In the genomic region with DNA sequence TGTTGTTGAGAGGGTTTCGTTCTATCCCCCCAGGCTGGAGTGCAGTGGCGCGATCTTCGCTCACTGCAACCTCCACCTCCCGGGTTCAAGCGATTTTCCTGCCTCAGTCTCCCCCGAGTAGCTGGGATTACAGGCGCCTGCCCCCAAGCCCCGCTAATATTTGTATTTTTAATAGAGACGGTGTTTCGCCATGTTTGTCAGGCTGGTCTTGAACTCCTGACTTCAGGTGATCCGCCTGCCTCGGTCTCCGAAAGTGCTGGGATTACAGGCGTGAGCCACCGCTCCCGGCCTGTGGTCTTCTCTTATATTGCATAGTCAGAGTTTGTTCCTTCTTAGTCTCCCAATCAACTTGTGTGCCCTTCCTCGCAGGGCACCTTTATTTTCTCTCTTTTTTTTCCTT, we compare ENCODE assay signal across 8 cellular contexts. TPM values are rescaled to one million over a fixed set of nuclear protein-coding genes. Genes with fewer than 3 reads are reported as not detected.
DNase-seq lines count a peak whose midpoint lies in the region; ATAC-seq, FAIRE-seq and TF ChIP-seq lines count a peak whose summit lies in the region.
"Not testable (repeated sequence)": the region's sequence is repeated elsewhere in the genome, so short reads cannot be mapped to it uniquely, and the experiment has no call there.

No MANE protein-coding gene starts in this region.

- H3K4ac ChIP-seq in H1 (replicated peaks; ENCODE audit: insufficient read length, low read depth, low read length) = peak overlapping the region; percentile 0
- H3K4ac ChIP-seq in neuronal stem cell (ENCODE audit: low read length) = not testable (repeated sequence)

- not testable (repeated sequence) for H3K23ac ChIP-seq in H1 (ENCODE audit: insufficient read length); neuronal stem cell (ENCODE audit: low read depth, low read length, poor library complexity)

- TF ChIP-seq RAD21 in H1 (IDR thresholded peaks at IDR 0.05 in 1 of 2, conservative IDR thresholded peaks at IDR 0.05 in 1 of 2; ENCODE audit: low read depth in 2 of 2, low read length in 2 of 2) = not testable (repeated sequence)

- not testable (repeated sequence) for H2BK20ac ChIP-seq in H1 (ENCODE audit: low read length)

- peak overlapping the region; percentile 13 for H3K56ac ChIP-seq in H1 (replicated peaks; ENCODE audit: insufficient read length, low read depth, low read length)

- ATAC-seq in activated naive CD4-positive, alpha-beta T cell treated with anti-CD3 and anti-CD28 coated beads, Interleukin-2, amount 50 U/mL, for 72 hours = not testable (repeated sequence)

- peaks cover 13 to 58% of the 10 kb centered on the region in 2 experiments for H3K79me2 ChIP-seq in H1 (ENCODE audit: control insufficient read depth in 1 of 2, insufficient read depth in 2 of 2, low read length in 2 of 2)

- H3K27ac ChIP-seq in BLaER1 treated with 17β-estradiol and CSF1 and Interleukin-3, amounts not matched to agents 10 nM and 100 nM = peak overlapping the region; percentile 23 to 100 (median 100); a peak in 21 of 22 replicates
- H3K27ac ChIP-seq in HUES48 (ENCODE audit: low read depth, low read length) (peak overlapping the region; percentile 99), H1 (ENCODE audit: low read depth, low read length) (peak overlapping the region; percentile 88), iPS-20b (ENCODE audit: low read length) (peak overlapping the region; percentile 87), neuronal stem cell (replicated peaks; ENCODE audit: low read length) (peak overlapping the region; percentile 86), subcutaneous abdominal adipose tissue (ENCODE audit: low read depth, low read length) (peak overlapping the region; percentile 98)

- H4K5ac ChIP-seq in H1 (ENCODE audit: insufficient read length, low read depth, low read length) = peak overlapping the region; percentile 65

- peak; percentile 10 for DNase-seq in SKM-1 treated with dmso at 0.1 percent for 144 hours (lab: John Stamatoyannopoulos, UW; ENCODE audit: unreplicated experiment)
- DNase-seq in activated naive CD4-positive, alpha-beta T cell treated with anti-CD3 and anti-CD28 coated beads, Interleukin-2, amount 50 U/mL, for 72 hours (ENCODE audit: low spot score in 2 of 2); H1 (ENCODE audit: low read depth in 1 of 2, low spot score in 2 of 2); neuronal stem cell (ENCODE audit: low spot score): not testable (repeated sequence)

- CTCF ChIA-PET in H1 (lab: Charles Lee; ENCODE audit: partially characterized antibody) = interaction anchor here (0.6 to 1.3 kb wide), 2 partner anchors 10 to 18 kb away, joined by 3 to 9 read pairs; no protein-coding TSS in a partner anchor

- H3K18ac ChIP-seq in H1 (ENCODE audit: extremely low read depth, low read length) = peak overlapping the region; percentile 85
- H3K18ac ChIP-seq in neuronal stem cell (ENCODE audit: low read length) = peak overlapping the region; percentile 44

- WGBS in H1 (ENCODE audit: extremely low coverage in 1 of 2, insufficient coverage in 1 of 2, insufficient read length in 1 of 2, insufficient replicate concordance in 2 of 2, low coverage in 1 of 2, low lambda C conversion rate in 2 of 2, missing lambda C conversion rate in 1 of 2), 2 experiments = 13% methylated on average over 16 of the region's 18 CpGs; no CpG with 5 or more reads in 1 of the 2 experiments
- no CpG with 5 or more reads among the region's 18 CpGs for WGBS in neuronal stem cell (ENCODE audit: extremely low coverage in 2 of 2, insufficient read length in 2 of 2, insufficient replicate concordance in 1 of 2), 2 donors

- H3K4me1 ChIP-seq in BLaER1 treated with 17β-estradiol and CSF1 and Interleukin-3, amounts not matched to agents 10 nM and 100 nM = peaks cover 62 to 77% (median 72%) of the 10 kb centered on the region in 10 experiments
- H3K4me1 ChIP-seq in HUES48 (ENCODE audit: control insufficient read depth, insufficient read depth, low read length) (peaks cover 49% of the 10 kb centered on the region), H1 (replicated peaks in 1 of 4; ENCODE audit: control insufficient read depth in 3 of 4, insufficient read depth in 4 of 4, low read length in 3 of 4) (peaks cover 9 to 34% (median 22%) of the 10 kb centered on the region in 4 experiments), iPS-20b (ENCODE audit: insufficient read depth, low read length) (peaks cover 48% of the 10 kb centered on the region; the same call in 1 of the 2 replicates), neuronal stem cell (ENCODE audit: control insufficient read depth in 2 of 2, insufficient read depth in 1 of 2, low read depth in 1 of 2, low read length in 2 of 2) (peaks cover 12 to 19% of the 10 kb centered on the region in 2 donors), subcutaneous abdominal adipose tissue (ENCODE audit: control insufficient read depth in 5 of 5, insufficient read depth in 5 of 5, low read length in 5 of 5) (peaks cover 9 to 81% (median 79%) of the 10 kb centered on the region in 5 donors)

- not testable (repeated sequence) for H3K9me3 ChIP-seq in BLaER1 treated with 17β-estradiol and CSF1 and Interleukin-3, amounts not matched to agents 10 nM and 100 nM (replicated peaks in 1 of 11); HUES48 (ENCODE audit: control insufficient read depth, insufficient read depth, low read length); H1 (ENCODE audit: insufficient read depth in 2 of 2, low read depth in 1 of 2, low read length in 1 of 2); iPS-20b (ENCODE audit: insufficient read depth, low read depth, low read length); neuronal stem cell (replicated peaks in 1 of 2; ENCODE audit: control insufficient read depth in 2 of 2, insufficient read depth in 1 of 2, low read depth in 1 of 2, low read length in 2 of 2); subcutaneous abdominal adipose tissue (ENCODE audit: control insufficient read depth in 5 of 5, low read length in 5 of 5)

- H3K36me3 Mint-ChIP-seq in activated naive CD4-positive, alpha-beta T cell treated with anti-CD3 and anti-CD28 coated beads, Interleukin-2, amount 50 U/mL, for 72 hours = peaks cover 11 to 33% of the 10 kb centered on the region in 2 donors

- TF ChIP-seq CTCF in H1 (IDR thresholded peaks at IDR 0.05; ENCODE audit: control extremely low read depth in 1 of 3, insufficient read depth in 1 of 3, low read depth in 1 of 3, low read length in 3 of 3) = not testable (repeated sequence)

- peak overlapping the region; percentile 91 to 100 (median 96) for H3K4me2 ChIP-seq in BLaER1 treated with 17β-estradiol and CSF1 and Interleukin-3, amounts not matched to agents 10 nM and 100 nM
- H3K4me2 ChIP-seq in H1 (ENCODE audit: insufficient read depth in 1 of 2, low read depth in 2 of 2, low read length in 2 of 2) (peak overlapping the region; percentile 92 to 96), neuronal stem cell (ENCODE audit: insufficient read depth, low read length, poor library complexity, severe bottlenecking) (peak overlapping the region; percentile 13)

- H2AK5ac ChIP-seq in H1 (ENCODE audit: low read depth, low read length) = 0 out of 2 replicates have a peak overlapping the region, but pooled peaks have one; percentile 99
- not testable (repeated sequence) for H2AK5ac ChIP-seq in neuronal stem cell (ENCODE audit: low read depth, low read length)

- H3K27ac Mint-ChIP-seq in activated naive CD4-positive, alpha-beta T cell treated with anti-CD3 and anti-CD28 coated beads, Interleukin-2, amount 50 U/mL, for 72 hours = peak overlapping the region; percentile 80 to 95

- peaks cover 19% of the 10 kb centered on the region; the same call in 1 of the 2 replicates for H3K23me2 ChIP-seq in H1 (ENCODE audit: low read depth, low read length)

- not testable (repeated sequence) for TF ChIP-seq POLR2A in H1 (IDR thresholded peaks at IDR 0.05; ENCODE audit: control extremely low read depth in 1 of 2, low read depth in 2 of 2, low read length in 2 of 2)

- not testable (repeated sequence) for H3K27me3 ChIP-seq in BLaER1 treated with 17β-estradiol and CSF1 and Interleukin-3, amounts not matched to agents 10 nM and 100 nM; HUES48 (ENCODE audit: control insufficient read depth, insufficient read depth, low read length); H1 (replicated peaks in 1 of 4; ENCODE audit: control insufficient read depth in 3 of 4, extremely low read depth in 1 of 4, insufficient read depth in 3 of 4, low read length in 3 of 4); iPS-20b (ENCODE audit: insufficient read depth, low read length); neuronal stem cell (ENCODE audit: control insufficient read depth in 3 of 3, insufficient read depth in 3 of 3, low read depth in 1 of 3, low read length in 3 of 3); subcutaneous abdominal adipose tissue (ENCODE audit: control insufficient read depth in 5 of 5, insufficient read depth in 4 of 5, low read length in 5 of 5)

- not testable (repeated sequence) for H3K14ac ChIP-seq in H1 (ENCODE audit: insufficient read length); neuronal stem cell (ENCODE audit: low read length)

- not testable (repeated sequence) for H2BK120ac ChIP-seq in H1 (replicated peaks; ENCODE audit: low read depth, low read length); neuronal stem cell (ENCODE audit: low read depth, low read length)

- H2AFZ ChIP-seq in H1 (ENCODE audit: low read length); neuronal stem cell (ENCODE audit: low read length): not testable (repeated sequence)

- H3K9ac ChIP-seq in BLaER1 treated with 17β-estradiol and CSF1 and Interleukin-3, amounts not matched to agents 10 nM and 100 nM = peak overlapping the region in 10 of 11 experiments; percentile 100; a peak in 20 of 22 replicates
- peak overlapping the region; percentile 74 for H3K9ac ChIP-seq in HUES48 (ENCODE audit: low read depth, low read length)
- peak overlapping the region in 3 of 4 experiments; percentile 31 to 79 (median 41); a peak in 6 of 7 replicates for H3K9ac ChIP-seq in H1 (replicated peaks in 1 of 4; ENCODE audit: extremely low read depth in 1 of 4, low read depth in 3 of 4, low read length in 3 of 4)
- peak overlapping the region; percentile 99 for H3K9ac ChIP-seq in iPS-20b (ENCODE audit: low read depth, low read length)
- H3K9ac ChIP-seq in neuronal stem cell (ENCODE audit: low read depth, low read length, poor library complexity) = not testable (repeated sequence)
- H3K9ac ChIP-seq in subcutaneous abdominal adipose tissue (ENCODE audit: low read length in 5 of 5) = peak overlapping the region in 3 of 5 donors; percentile 39 to 56 (median 41)

- peaks cover 66 to 68% (median 68%) of the 10 kb centered on the region in 11 experiments for H4K20me1 ChIP-seq in BLaER1 treated with 17β-estradiol and CSF1 and Interleukin-3, amounts not matched to agents 10 nM and 100 nM
- not testable (repeated sequence) for H4K20me1 ChIP-seq in H1 (replicated peaks in 1 of 2; ENCODE audit: control insufficient read depth in 1 of 2, insufficient read depth in 2 of 2, low read length in 2 of 2)

- H2BK5ac ChIP-seq in H1 (ENCODE audit: low read depth, low read length) = peak overlapping the region; percentile 99
- H2BK5ac ChIP-seq in neuronal stem cell (ENCODE audit: low read length) = not testable (repeated sequence)

- not testable (repeated sequence) for H4K91ac ChIP-seq in H1 (replicated peaks; ENCODE audit: insufficient read length, low read length); neuronal stem cell (ENCODE audit: low read depth, low read length, poor library complexity)

- TF ChIP-seq EP300 in H1 (IDR thresholded peaks at IDR 0.05; ENCODE audit: borderline replicate concordance in 1 of 2, low read depth in 2 of 2, low read length in 2 of 2) = not testable (repeated sequence)

- H3K79me1 ChIP-seq in H1 (ENCODE audit: low read depth, low read length); neuronal stem cell (ENCODE audit: low read depth, low read length): not testable (repeated sequence)

- POLR2A ChIA-PET in H1 (lab: Charles Lee; ENCODE audit: partially characterized antibody) = interaction anchor here (1.0 to 2.6 kb wide), 8 partner anchors 8 to 54 kb away, joined by 3 to 14 read pairs (median 6); no protein-coding TSS in a partner anchor

- H2BK15ac ChIP-seq in H1 (ENCODE audit: low read length); neuronal stem cell (ENCODE audit: low read length): not testable (repeated sequence)

- H3K4me3 ChIP-seq in BLaER1 treated with 17β-estradiol and CSF1 and Interleukin-3, amounts not matched to agents 10 nM and 100 nM = peak overlapping the region; percentile 96 to 99 (median 98)
- H3K4me3 ChIP-seq in HUES48 (ENCODE audit: low read depth, low read length) (peak overlapping the region; percentile 51), H1 (ENCODE audit: extremely low read depth in 1 of 4, insufficient read depth in 2 of 4, low read depth in 3 of 4, low read length in 4 of 4) (peak overlapping the region; percentile 32 to 90 (median 45); a peak in 7 of 8 replicates), iPS-20b (ENCODE audit: low read length) (peak overlapping the region; percentile 98), subcutaneous abdominal adipose tissue (ENCODE audit: low read depth in 1 of 5, low read length in 5 of 5) (peak overlapping the region in 4 of 5 donors; percentile 22 to 72 (median 48))
- not testable (repeated sequence) for H3K4me3 ChIP-seq in neuronal stem cell (ENCODE audit: low read length in 2 of 2)

- peak overlapping the region; percentile 99; the same call in 1 of the 2 replicates for H2BK12ac ChIP-seq in H1 (ENCODE audit: low read depth, low read length)
- not testable (repeated sequence) for H2BK12ac ChIP-seq in neuronal stem cell (ENCODE audit: low read length)

- H3K36me3 ChIP-seq in BLaER1 treated with 17β-estradiol and CSF1 and Interleukin-3, amounts not matched to agents 10 nM and 100 nM = peaks cover 9 to 48% (median 33%) of the 10 kb centered on the region in 11 experiments; a peak in 21 of 22 replicates
- not testable (repeated sequence) for H3K36me3 ChIP-seq in HUES48 (ENCODE audit: control insufficient read depth, insufficient read depth, low read length); subcutaneous abdominal adipose tissue (ENCODE audit: control insufficient read depth in 5 of 5, insufficient read depth in 5 of 5, low read length in 5 of 5)
- peaks cover 0 to 13% (median 0%) of the 10 kb centered on the region in 4 experiments; a peak in 1 of 8 replicates for H3K36me3 ChIP-seq in H1 (ENCODE audit: control insufficient read depth in 2 of 4, insufficient read depth in 4 of 4, low read length in 3 of 4)
- H3K36me3 ChIP-seq in iPS-20b (ENCODE audit: insufficient read depth, low read depth, low read length) = peaks cover 22% of the 10 kb centered on the region
- peaks cover 2 to 57% of the 10 kb centered on the region in 2 donors for H3K36me3 ChIP-seq in neuronal stem cell (replicated peaks in 1 of 2; ENCODE audit: control insufficient read depth in 2 of 2, insufficient read depth in 2 of 2, low read length in 2 of 2)

- not testable (repeated sequence) for FAIRE-seq in H1 (lab: Jason Lieb, UNC)

- H4K8ac ChIP-seq in H1 (ENCODE audit: extremely low read depth, insufficient read depth, low read length) = peak overlapping the region; percentile 77
- H4K8ac ChIP-seq in neuronal stem cell (ENCODE audit: low read depth, low read length) = not testable (repeated sequence)

- H3K9me3 Mint-ChIP-seq in activated naive CD4-positive, alpha-beta T cell treated with anti-CD3 and anti-CD28 coated beads, Interleukin-2, amount 50 U/mL, for 72 hours = not testable (repeated sequence)

RNA-seq across cellular contexts. Expression of a gene that starts 2.7 kb away (rescaled TPM):
- total RNA-seq in activated naive CD4-positive, alpha-beta T cell treated with anti-CD3 and anti-CD28 coated beads, Interleukin-2, amount 50 U/mL, for 72 hours = 100 to 1,000 TPM; 127 to 178 TPM
- 311 and 316 TPM in 2 replicates for total RNA-seq in H1 (2021; fragmentation: NEBNext Ultra II Directional; extraction: Animal tissue kit (Norgen Biotek cat#: 25700))
- polyA plus RNA-seq in H1 (2011; rRNA removed) = 46.7 and 100 TPM in 2 replicates
- 97.4 TPM for polyA plus RNA-seq in H1 (2011; cell fraction: cytosol; rRNA removed)
- 157 TPM for polyA plus RNA-seq in H1 (2011; cell fraction: nucleus; rRNA removed)
- polyA plus RNA-seq in H1 (2012, experiment 1 of 2) = 115 to 199 TPM (median 139 TPM) in 4 replicates
- polyA plus RNA-seq in H1 (2012, experiment 2 of 2) = 16.4 TPM
- 244 TPM for polyA plus RNA-seq in H1 (2013, experiment 1 of 2)
- 229 TPM for polyA plus RNA-seq in H1 (2013, experiment 2 of 2)
- polyA minus RNA-seq in H1 (2011; rRNA and poly(A)+ RNA removed) = 77.3 and 91.8 TPM in 2 replicates
- polyA minus RNA-seq in H1 (2011; cell fraction: cytosol; rRNA and poly(A)+ RNA removed) = 88.3 TPM
- 212 TPM for polyA minus RNA-seq in H1 (2011; cell fraction: nucleus; rRNA and poly(A)+ RNA removed)
- 277 TPM for polyA plus RNA-seq in neuronal stem cell (2013, experiment 1 of 2)
- polyA plus RNA-seq in neuronal stem cell (2013, experiment 2 of 2) = 283 TPM

Comparison
In these comparisons a context has a peak if more than half of its experiments do, and no peak if none do; other contexts are left out.
1. H3K4me2 ChIP-seq: peak in every context shown above with its lines; median percentile 96 in BLaER1 treated with 17β-estradiol and CSF1 and Interleukin-3, amounts not matched to agents 10 nM and 100 nM; 94 in H1; 13 in neuronal stem cell.